ENCODE assay signal across 27 cellular contexts in the genomic region with DNA sequence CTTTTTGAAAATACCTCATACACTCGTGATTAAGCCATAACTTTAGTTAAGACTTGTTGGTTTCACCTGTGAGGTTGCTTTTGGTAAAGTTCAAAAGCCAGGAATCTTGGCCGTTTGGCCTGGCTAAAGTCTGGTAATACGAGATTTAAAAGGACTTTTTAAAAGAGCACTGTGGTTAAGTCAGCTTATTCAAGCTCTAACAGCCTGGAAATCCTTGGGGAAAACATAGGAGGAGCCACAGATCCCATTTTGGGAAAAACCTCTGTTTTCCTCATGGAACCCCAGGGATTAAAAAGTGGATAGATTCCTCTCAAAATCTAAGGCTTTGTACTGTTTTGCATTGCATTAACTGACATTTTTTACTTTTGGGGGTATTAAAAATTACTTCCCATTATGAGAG. TPM values are rescaled to one million over a fixed set of nuclear protein-coding genes. Genes with fewer than 3 reads are reported as not detected.
"Had no signal": no experiment of that assay in that cellular context is flagged by ENCODE, and none has a peak within 500 bp of the region (broad histone marks: within the 10 kb centered on the region; RNA-seq: fewer than 3 reads in every experiment).

No MANE protein-coding gene starts in this region.

- H3K27me3 ChIP-seq: neutrophil, right lobe of liver, testis, tibial nerve, upper lobe of right lung, vagina had no signal

- H3K36me3 Mint-ChIP-seq: immature natural killer cell; naive B cell; stimulated activated memory B cell treated with anti-CD40 and anti-IgM and Interleukin-4, amounts not matched to agents 10 μg/mL and 1 μg/mL and 100 μg/mL, for 72 hours had no signal

- H3K4me1 Mint-ChIP-seq: immature natural killer cell; naive B cell; stimulated activated memory B cell treated with anti-CD40 and anti-IgM and Interleukin-4, amounts not matched to agents 10 μg/mL and 1 μg/mL and 100 μg/mL, for 72 hours had no signal

- H3K27ac Mint-ChIP-seq: dendritic cell treated with granulocyte-macrophage colony-stimulating factor and Interleukin-4, amounts not matched to agents 40 ng/mL and 50 ng/mL, for 4 days; effector memory CD8-positive, alpha-beta T cell; immature natural killer cell; naive B cell; nephron progenitor cell; stimulated activated memory B cell treated with anti-CD40 and anti-IgM and Interleukin-4, amounts not matched to agents 10 μg/mL and 1 μg/mL and 100 μg/mL, for 72 hours; stimulated activated naive CD8-positive, alpha-beta T cell treated with anti-CD3 and anti-CD28 coated beads, Interleukin-15, Interleukin-2, amounts not matched to agents 100 ng/mL and 50 ng/mL, for 24 hours had no signal

- H3K4me1 ChIP-seq: psoas muscle, right lobe of liver, upper lobe of right lung, vagina had no signal

- H3K27ac ChIP-seq: neutrophil, psoas muscle, right lobe of liver, spleen, testis, tibial nerve, upper lobe of right lung, vagina had no signal

- ATAC-seq: effector memory CD8-positive, alpha-beta T cell; left colon; left ventricle myocardium superior; psoas muscle; right lobe of liver; stimulated activated memory B cell treated with anti-CD40 and anti-IgM and Interleukin-4, amounts not matched to agents 10 μg/mL and 1 μg/mL and 100 μg/mL, for 72 hours; upper lobe of right lung had no signal

- H3K4me3 ChIP-seq: lung, psoas muscle, right lobe of liver, spleen, testis, tibial nerve, upper lobe of right lung, vagina had no signal

- H3K9me3 ChIP-seq: neutrophil, psoas muscle, right lobe of liver, spleen, testis, tibial nerve, upper lobe of right lung, vagina had no signal

- H3K27me3 Mint-ChIP-seq: dendritic cell treated with granulocyte-macrophage colony-stimulating factor and Interleukin-4, amounts not matched to agents 40 ng/mL and 50 ng/mL, for 4 days had no signal

- DNase-seq: effector memory CD8-positive, alpha-beta T cell; foreskin fibroblast; immature natural killer cell; kidney; left colon; left ventricle myocardium superior; mesenchymal stem cell; midbrain; naive B cell; nephron progenitor cell; psoas muscle; retina; right lobe of liver; spleen; stimulated activated CD4-positive, alpha-beta T cell treated with anti-CD3 and anti-CD28 coated beads, Interleukin-15, amount 100 ng/mL, for 24 hours; stimulated activated CD4-positive, alpha-beta T cell treated with anti-CD3 and anti-CD28 coated beads, Interleukin-1b, Interleukin-23, amount 100 ng/mL, for 48 hours; stimulated activated CD4-positive, alpha-beta T cell treated with anti-CD3 and anti-CD28 coated beads, Interleukin-4, amount 100 ng/mL, for 24 hours; testis; upper lobe of right lung had no signal

- H3K36me3 ChIP-seq: neutrophil, right lobe of liver, spleen, tibial nerve, upper lobe of right lung, vagina had no signal

- H3K9me3 Mint-ChIP-seq: dendritic cell treated with granulocyte-macrophage colony-stimulating factor and Interleukin-4, amounts not matched to agents 40 ng/mL and 50 ng/mL, for 4 days; effector memory CD8-positive, alpha-beta T cell; immature natural killer cell; nephron progenitor cell; stimulated activated memory B cell treated with anti-CD40 and anti-IgM and Interleukin-4, amounts not matched to agents 10 μg/mL and 1 μg/mL and 100 μg/mL, for 72 hours; stimulated activated naive CD8-positive, alpha-beta T cell treated with anti-CD3 and anti-CD28 coated beads, Interleukin-15, Interleukin-2, amounts not matched to agents 100 ng/mL and 50 ng/mL, for 24 hours had no signal

- H3K4me3 Mint-ChIP-seq: dendritic cell treated with granulocyte-macrophage colony-stimulating factor and Interleukin-4, amounts not matched to agents 40 ng/mL and 50 ng/mL, for 4 days; effector memory CD8-positive, alpha-beta T cell; immature natural killer cell; naive B cell; nephron progenitor cell; stimulated activated memory B cell treated with anti-CD40 and anti-IgM and Interleukin-4, amounts not matched to agents 10 μg/mL and 1 μg/mL and 100 μg/mL, for 72 hours; stimulated activated naive CD8-positive, alpha-beta T cell treated with anti-CD3 and anti-CD28 coated beads, Interleukin-15, Interleukin-2, amounts not matched to agents 100 ng/mL and 50 ng/mL, for 24 hours had no signal

RNA-seq across cellular contexts. Expression of a gene that starts 13.7 kb away (rescaled TPM):
- total RNA-seq: epithelial cell of proximal tubule, left colon, left ventricle myocardium superior, psoas muscle, tibial nerve, vagina had no signal
- polyA plus RNA-seq: immature natural killer cell had no signal
